ENCODE assay signal across 16 cellular contexts in the genomic region with DNA sequence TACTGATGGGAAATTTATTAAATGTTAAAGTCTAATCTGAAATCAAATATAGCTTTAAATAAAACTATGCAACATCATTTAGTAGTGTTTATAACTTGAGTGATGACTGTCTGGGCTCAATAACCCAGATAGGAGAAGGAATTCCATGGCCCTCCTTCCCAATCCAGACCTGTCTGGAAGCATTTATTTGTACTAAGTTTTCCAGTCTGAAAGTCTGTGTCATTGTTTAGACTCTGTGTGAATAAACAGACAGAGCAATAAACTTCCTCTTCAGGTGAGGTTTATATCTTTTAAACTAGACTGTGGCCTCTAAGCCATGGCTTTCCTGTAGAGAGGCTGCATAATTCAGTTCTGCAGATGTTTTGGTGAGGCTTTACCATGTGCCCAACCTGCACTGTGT.
DNase-seq lines count a peak whose midpoint lies in the region; ATAC-seq and TF ChIP-seq lines count a peak whose summit lies in the region.
"Had no signal": no experiment of that assay in that cellular context is flagged by ENCODE, and none has a peak within 500 bp of the region (broad histone marks: within the 10 kb centered on the region; RNA-seq: fewer than 3 reads in every experiment).

No MANE protein-coding gene starts in this region.

- H3K27me3 ChIP-seq in gastroesophageal sphincter, result no peaks in the 10 kb centered on the region
- H3K27me3 ChIP-seq: BLaER1 treated with 17β-estradiol and CSF1 and Interleukin-3, amounts not matched to agents 10 nM and 100 nM had no signal

- peak overlapping the region; percentile 64 for H3K27ac Mint-ChIP-seq in HFFc6
- H3K27ac Mint-ChIP-seq: activated CD4-positive, alpha-beta T cell treated with anti-CD3 and anti-CD28 coated beads, Interleukin-2, amount 10 ng/mL, durations not matched to agents 7 days and 5 days; activated naive CD8-positive, alpha-beta T cell treated with anti-CD3 and anti-CD28 coated beads, Interleukin-2, amount 10 ng/mL, durations not matched to agents 7 days and 5 days had no signal

- no peak overlapping the region for H3K4me3 ChIP-seq in gastroesophageal sphincter
- H3K4me3 ChIP-seq: BLaER1 treated with 17β-estradiol and CSF1 and Interleukin-3, amounts not matched to agents 10 nM and 100 nM; PC-9; thoracic aorta had no signal

- H3K9me3 ChIP-seq in gastroesophageal sphincter, result no peaks in the 10 kb centered on the region
- H3K9me3 ChIP-seq: thoracic aorta had no signal

- H3K9me3 Mint-ChIP-seq in HFFc6, result no peaks in the 10 kb centered on the region
- H3K9me3 Mint-ChIP-seq: activated CD4-positive, alpha-beta T cell treated with anti-CD3 and anti-CD28 coated beads, Interleukin-2, amount 10 ng/mL, durations not matched to agents 7 days and 5 days; activated naive CD8-positive, alpha-beta T cell treated with anti-CD3 and anti-CD28 coated beads, Interleukin-2, amount 10 ng/mL, durations not matched to agents 7 days and 5 days had no signal

- peak overlapping the region; percentile 52 for H3K27ac ChIP-seq in VCaP
- H3K27ac ChIP-seq in gastroesophageal sphincter, result peak overlapping the region; percentile 35 to 74 (median 71)
- H3K27ac ChIP-seq: BLaER1 treated with 17β-estradiol and CSF1 and Interleukin-3, amounts not matched to agents 10 nM and 100 nM; PC-9 had no signal

- no peak overlapping the region for H3K4me3 Mint-ChIP-seq in HFFc6
- H3K4me3 Mint-ChIP-seq: activated CD4-positive, alpha-beta T cell treated with anti-CD3 and anti-CD28 coated beads, Interleukin-2, amount 10 ng/mL, durations not matched to agents 7 days and 5 days; activated naive CD8-positive, alpha-beta T cell treated with anti-CD3 and anti-CD28 coated beads, Interleukin-2, amount 10 ng/mL, durations not matched to agents 7 days and 5 days had no signal

- no peaks in the 10 kb centered on the region for H3K36me3 Mint-ChIP-seq in HFFc6 (ENCODE audit: low read depth)
- H3K36me3 Mint-ChIP-seq: activated naive CD8-positive, alpha-beta T cell treated with anti-CD3 and anti-CD28 coated beads, Interleukin-2, amount 10 ng/mL, durations not matched to agents 7 days and 5 days had no signal

- H3K4me1 Mint-ChIP-seq in HFFc6 (ENCODE audit: low read depth), result peaks cover 43% of the 10 kb centered on the region
- H3K4me1 Mint-ChIP-seq: activated naive CD8-positive, alpha-beta T cell treated with anti-CD3 and anti-CD28 coated beads, Interleukin-2, amount 10 ng/mL, durations not matched to agents 7 days and 5 days had no signal

- TF ChIP-seq EP300 in gastroesophageal sphincter (IDR thresholded peaks at IDR 0.05), result no peak

- no peaks in the 10 kb centered on the region for H3K36me3 ChIP-seq in gastroesophageal sphincter
- H3K36me3 ChIP-seq: BLaER1 treated with 17β-estradiol and CSF1 and Interleukin-3, amounts not matched to agents 10 nM and 100 nM; thoracic aorta had no signal

- DNase-seq in HFFc6 (no peak), renal cortical epithelial cell (ENCODE audit: low read depth) (peak; percentile 39), GM20000 (ENCODE audit: low spot score) (no peak), HPDE6-E6E7 (ENCODE audit: extremely low spot score) (no peak)
- DNase-seq: activated CD4-positive, alpha-beta T cell treated with anti-CD3 and anti-CD28 coated beads, Interleukin-2, amount 10 ng/mL, durations not matched to agents 7 days and 5 days; activated naive CD8-positive, alpha-beta T cell treated with anti-CD3 and anti-CD28 coated beads, Interleukin-2, amount 10 ng/mL, durations not matched to agents 7 days and 5 days; activated T-cell treated with anti-CD3 and anti-CD28 coated beads, Interleukin-2, amount 50 U/mL, for 1 hour; NCI-H1930; PC-9; stimulated activated CD4-positive, alpha-beta T cell treated with anti-CD3 and anti-CD28 coated beads, Interleukin-15, amount 100 ng/mL, for 24 hours had no signal

- H3K4me1 ChIP-seq in gastroesophageal sphincter, result peaks cover 6 to 60% (median 10%) of the 10 kb centered on the region in 3 donors

- no peak for ATAC-seq in gastroesophageal sphincter
- ATAC-seq in GM21390 (IDR thresholded peaks at IDR 0.05; ENCODE audit: unreplicated experiment), result no peak
- ATAC-seq in GM21619 (IDR thresholded peaks at IDR 0.05; ENCODE audit: unreplicated experiment), result no peak

- TF ChIP-seq POLR2A in gastroesophageal sphincter (IDR thresholded peaks at IDR 0.05), result no peak

- H3K27me3 Mint-ChIP-seq in HFFc6 (ENCODE audit: insufficient read depth), result no peaks in the 10 kb centered on the region; the same call in 1 of the 2 replicates
- H3K27me3 Mint-ChIP-seq: activated CD4-positive, alpha-beta T cell treated with anti-CD3 and anti-CD28 coated beads, Interleukin-2, amount 10 ng/mL, durations not matched to agents 7 days and 5 days had no signal

- no peak for TF ChIP-seq CTCF in HFFc6 (IDR thresholded peaks at IDR 0.05)
- no peak for TF ChIP-seq CTCF in VCaP (conservative IDR thresholded peaks at IDR 0.05)
- TF ChIP-seq CTCF in gastroesophageal sphincter (IDR thresholded peaks at IDR 0.05), result no peak
- TF ChIP-seq CTCF in GM20000 (IDR thresholded peaks at IDR 0.05; ENCODE audit: extremely low read depth, missing control alignments), result no peak
